9 cellular contexts compared by ENCODE assay signal in the genomic region with DNA sequence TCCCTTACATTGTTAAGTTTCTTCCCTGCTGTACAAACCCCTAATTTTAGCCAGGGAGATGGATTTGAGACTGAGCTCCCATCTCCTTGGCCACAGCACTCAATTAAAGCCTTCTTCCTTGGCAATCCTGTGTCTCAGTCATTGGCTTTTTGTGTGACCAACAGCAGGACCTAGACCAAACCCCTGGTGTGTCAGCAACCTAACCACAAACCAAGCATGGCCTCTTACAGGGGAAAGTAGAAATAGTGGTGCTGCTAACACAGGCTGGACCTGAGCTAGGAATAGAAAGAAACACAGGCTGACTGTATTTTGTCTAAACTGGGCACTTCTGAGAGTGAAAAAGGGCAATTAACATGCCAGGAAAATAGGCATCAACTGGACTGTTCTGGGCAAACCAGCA. TPM values are rescaled to one million over a fixed set of nuclear protein-coding genes. Genes with fewer than 3 reads are reported as not detected.
A peak's percentile ranks its signal among the peaks of the same experiment; 100 is the strongest.
DNase-seq lines count a peak whose midpoint lies in the region; ATAC-seq and TF ChIP-seq lines count a peak whose summit lies in the region.
"Had no signal": no experiment of that assay in that cellular context is flagged by ENCODE, and none has a peak within 500 bp of the region (broad histone marks: within the 10 kb centered on the region; RNA-seq: fewer than 3 reads in every experiment).

No MANE protein-coding gene starts in this region.

- DNase-seq in GM04504 (ENCODE audit: low read depth): peak; percentile 18
- DNase-seq in HFFc6: peak; percentile 64
- peak; percentile 13 for DNase-seq in SW480 (ENCODE audit: low spot score)
- peak; percentile 71 for DNase-seq in mesenchymal stem cell
- no peak for DNase-seq in NCI-H2081 (lab: John Stamatoyannopoulos, UW)
- DNase-seq in NCI-H1105 treated with DMSO at 0.1 percent for 48 hours (lab: John Stamatoyannopoulos, UW): no peak
- DNase-seq: NCI-H2171 had no signal

- peaks cover 0 to 12% of the 10 kb centered on the region in 2 experiments for H3K27me3 ChIP-seq in mesenchymal stem cell (ENCODE audit: control insufficient read depth in 1 of 2, insufficient read depth in 1 of 2, low read length in 2 of 2)

- no peaks in the 10 kb centered on the region for H3K9me3 Mint-ChIP-seq in HFFc6

- ATAC-seq in HG03432 (IDR thresholded peaks at IDR 0.05; ENCODE audit: unreplicated experiment) (no peak), GM19452 (IDR thresholded peaks at IDR 0.05; ENCODE audit: unreplicated experiment) (no peak)

- no peaks in the 10 kb centered on the region; the same call in 1 of the 2 replicates for H3K36me3 Mint-ChIP-seq in HFFc6 (ENCODE audit: low read depth)

- H3K4ac ChIP-seq in mesenchymal stem cell (ENCODE audit: low read depth in 1 of 2, low read length in 2 of 2): no peak overlapping the region

- no peak overlapping the region for H3K9ac ChIP-seq in mesenchymal stem cell (ENCODE audit: low read length)

- peaks cover 54% of the 10 kb centered on the region for H3K4me1 Mint-ChIP-seq in HFFc6 (ENCODE audit: low read depth)

- no peak overlapping the region for H3K4me3 Mint-ChIP-seq in HFFc6

- H3K23ac ChIP-seq in mesenchymal stem cell (ENCODE audit: low read length in 2 of 2): no peak overlapping the region

- H3K27ac Mint-ChIP-seq in HFFc6: no peak overlapping the region

- no peak overlapping the region for H3K4me2 ChIP-seq in mesenchymal stem cell (ENCODE audit: low read length, poor library complexity, severe bottlenecking)

- no peak overlapping the region for H3K14ac ChIP-seq in mesenchymal stem cell (ENCODE audit: low read length in 2 of 2)

- H2BK120ac ChIP-seq in mesenchymal stem cell (ENCODE audit: low read depth, low read length): no peak overlapping the region

- H4K91ac ChIP-seq in mesenchymal stem cell (ENCODE audit: low read length): no peak overlapping the region

- H2BK12ac ChIP-seq in mesenchymal stem cell (ENCODE audit: low read length in 2 of 2): no peak overlapping the region

- no peak overlapping the region for H4K8ac ChIP-seq in mesenchymal stem cell (ENCODE audit: low read length)

- no peak overlapping the region for H3K18ac ChIP-seq in mesenchymal stem cell (ENCODE audit: low read depth in 1 of 2, low read length in 2 of 2)

- TF ChIP-seq CTCF in HFFc6 (IDR thresholded peaks at IDR 0.05): no peak

- no peak overlapping the region for H2BK5ac ChIP-seq in mesenchymal stem cell (ENCODE audit: low read depth, low read length, poor library complexity, severe bottlenecking)

- H3K4me3 ChIP-seq in mesenchymal stem cell (ENCODE audit: insufficient read depth in 1 of 2, low read depth in 1 of 2, low read length in 2 of 2): no peak overlapping the region

- no peaks in the 10 kb centered on the region for H3K79me1 ChIP-seq in mesenchymal stem cell (replicated peaks; ENCODE audit: low read length, poor library complexity, severe bottlenecking)

- peaks cover 4% of the 10 kb centered on the region; the same call in 1 of the 2 replicates for H3K27me3 Mint-ChIP-seq in HFFc6 (ENCODE audit: insufficient read depth)

- H3K4me1 ChIP-seq in mesenchymal stem cell (ENCODE audit: control insufficient read depth, insufficient read depth, low read depth, low read length): peaks cover 2% of the 10 kb centered on the region

- no peaks in the 10 kb centered on the region for H3K9me3 ChIP-seq in mesenchymal stem cell (ENCODE audit: control insufficient read depth, low read length)

- no peak overlapping the region for H2AK5ac ChIP-seq in mesenchymal stem cell (ENCODE audit: low read length, severe bottlenecking)

- no peaks in the 10 kb centered on the region for H3K36me3 ChIP-seq in mesenchymal stem cell (ENCODE audit: control insufficient read depth in 1 of 2, insufficient read depth in 2 of 2, low read depth in 1 of 2, low read length in 2 of 2)

- no peak overlapping the region for H2BK15ac ChIP-seq in mesenchymal stem cell (ENCODE audit: low read depth, poor library complexity, severe bottlenecking)

- H2AFZ ChIP-seq in mesenchymal stem cell (ENCODE audit: low read depth, low read length): no peak overlapping the region

- H3K27ac ChIP-seq in mesenchymal stem cell (ENCODE audit: low read length, poor library complexity, severe bottlenecking): no peak overlapping the region

RNA-seq across cellular contexts. Expression of a gene that starts 37.9 kb away (rescaled TPM):
- 10 to 100 TPM in 5 of 6 experiments, 1 to 10 TPM in 1; 9.8 to 12.3 (median 11.2) TPM for total RNA-seq in HFFc6 (2021; fragmentation: NEBNext Ultra II Directional; extraction: Animal tissue kit (Norgen Biotek cat#: 25700))
- 4.0 TPM for polyA plus RNA-seq in mesenchymal stem cell (2013, experiment 1 of 2)
- polyA plus RNA-seq in mesenchymal stem cell (2013, experiment 2 of 2): 4.6 TPM

Comparison
In these comparisons a context has a peak if more than half of its experiments do, and no peak if none do; other contexts are left out.
1. DNase-seq: peak in GM04504 (single experiment), HFFc6 (single experiment), SW480 (single experiment) and mesenchymal stem cell (single experiment); none in NCI-H2081 (0 of 2) and NCI-H1105 treated with DMSO at 0.1 percent for 48 hours (single experiment).